Comparison of ENCODE assay signal across 30 cellular contexts in genomic region chr6:119544325-119545150, GRCh38.
"Had no signal": no experiment of that assay in that cellular context is flagged by ENCODE, and none has a peak within 500 bp of the region (broad histone marks: within the 10 kb centered on the region; RNA-seq: fewer than 3 reads in every experiment).

No MANE protein-coding gene starts in this region.

- H3K36me3 ChIP-seq: brain microvascular endothelial cell, heart left ventricle, lower lobe of right lung, ovary, suprapubic skin, tibial artery had no signal

- H3K4me3 ChIP-seq: heart left ventricle, lower lobe of right lung, ovary, suprapubic skin, tibial artery had no signal

- H3K4me1 ChIP-seq: lower lobe of right lung had no signal

- H3K9me3 ChIP-seq: heart left ventricle, lower lobe of right lung, ovary, suprapubic skin, tibial artery had no signal

- DNase-seq: activated CD4-positive, alpha-beta T cell treated with anti-CD3 and anti-CD28 coated beads for 4 hours; activated CD4-positive, alpha-beta T cell treated with anti-CD3 and anti-CD28 coated beads, Interleukin-2, amount 50 U/mL, for 4 hours; activated effector memory CD4-positive, alpha-beta T cell treated with anti-CD3 and anti-CD28 coated beads, Interleukin-2, amount 50 U/mL, for 16 hours; activated naive CD4-positive, alpha-beta T cell treated with anti-CD3 and anti-CD28 coated beads for 36 hours; activated naive CD8-positive, alpha-beta T cell treated with anti-CD3 and anti-CD28 coated beads, Interleukin-2, amount 10 ng/mL, durations not matched to agents 7 days and 5 days; activated T-cell treated with anti-CD3 and anti-CD28 coated beads for 4 hours; amniotic stem cell; brain microvascular endothelial cell; caudate nucleus; cortex of kidney; heart left ventricle; kidney glomerular epithelial cell; lower lobe of right lung; ovary; small intestine; stimulated activated CD4-positive, alpha-beta T cell treated with anti-CD3 and anti-CD28 coated beads, Interleukin-1b, Interleukin-23, amount 100 ng/mL, for 48 hours; stimulated activated CD4-positive, alpha-beta T cell treated with anti-CD3 and anti-CD28 coated beads, Interleukin-4, amount 100 ng/mL, for 4 hours; stimulated activated CD8-positive, alpha-beta memory T cell treated with anti-CD3 and anti-CD28 coated beads, Interleukin-4, amount 100 ng/mL, for 48 hours; stimulated activated naive CD8-positive, alpha-beta T cell treated with anti-CD3 and anti-CD28 coated beads, Interleukin-15, amount 100 ng/mL, for 72 hours; T-helper 9 cell; tibial artery had no signal

- H3K27ac ChIP-seq: brain microvascular endothelial cell, foreskin keratinocyte, heart left ventricle, lower lobe of right lung, ovary, suprapubic skin, tibial artery, VCaP had no signal

- FAIRE-seq: astrocyte, endothelial cell of umbilical vein, small intestine, TTC549 had no signal

- ATAC-seq: foreskin keratinocyte; left lobe of liver; lower lobe of right lung; sciatic nerve; stimulated activated memory B cell treated with anti-CD40 and anti-IgM and Interleukin-4, amounts not matched to agents 10 μg/mL and 1 μg/mL and 100 μg/mL, for 72 hours; stimulated activated naive CD8-positive, alpha-beta T cell treated with anti-CD3 and anti-CD28 coated beads, Interleukin-15, amount 100 ng/mL, for 72 hours had no signal

- H3K27me3 ChIP-seq: brain microvascular endothelial cell, foreskin keratinocyte, heart left ventricle, ovary, suprapubic skin, tibial artery had no signal
